1 cellular context compared by ENCODE assay signal in the genomic region with DNA sequence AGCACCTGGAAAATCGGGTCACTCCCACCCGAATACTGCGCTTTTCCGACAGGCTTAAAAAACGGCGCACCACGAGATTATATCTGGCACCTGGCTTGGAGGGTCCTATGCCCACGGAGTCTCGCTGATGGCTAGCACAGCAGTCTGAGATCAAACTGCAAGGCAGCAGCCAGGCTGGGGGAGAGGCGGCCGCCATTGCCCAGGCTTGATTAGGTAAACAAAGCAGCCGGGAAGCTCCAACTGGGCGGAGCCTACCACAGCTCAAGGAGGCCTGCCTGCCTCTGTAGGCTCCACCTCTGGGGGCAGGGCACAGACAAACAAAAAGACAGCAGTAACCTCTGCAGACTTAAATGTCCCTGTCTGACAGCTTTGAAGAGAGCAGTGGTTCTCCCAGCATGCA.
TF ChIP-seq lines count a peak whose summit lies in the region.

No MANE protein-coding gene starts in this region.

TF ChIP-seq in H1, 55 proteins besides CTCF, POLR2A, EP300 and RAD21:
- TF ChIP-seq YY1 (IDR thresholded peaks at IDR 0.05; ENCODE audit: low read depth, low read length), result 0 out of 2 replicates have a peak, but pooled peaks have one; percentile 16
